Comparison of ENCODE assay signal across 15 cellular contexts in genomic region chr10:1448252-1448901, GRCh38.
DNase-seq lines count a peak whose midpoint lies in the region; ATAC-seq and TF ChIP-seq lines count a peak whose summit lies in the region.
"Had no signal": no experiment of that assay in that cellular context is flagged by ENCODE, and none has a peak within 500 bp of the region (broad histone marks: within the 10 kb centered on the region; RNA-seq: fewer than 3 reads in every experiment).

No MANE protein-coding gene starts in this region.

- H3K27ac Mint-ChIP-seq in GM23338 = no peak overlapping the region
- no peak overlapping the region for H3K27ac Mint-ChIP-seq in activated naive CD4-positive, alpha-beta T cell treated with anti-CD3 and anti-CD28 coated beads for 36 hours
- H3K27ac Mint-ChIP-seq: CD4-positive, alpha-beta T cell had no signal

- no peaks in the 10 kb centered on the region for H3K79me1 ChIP-seq in neuronal stem cell (ENCODE audit: low read depth, low read length)

- CTCF ChIA-PET in activated naive CD4-positive, alpha-beta T cell treated with anti-CD3 and anti-CD28 coated beads for 36 hours (lab: Charles Lee) = no interaction called here

- no peaks in the 10 kb centered on the region for H3K9me3 ChIP-seq in neuronal stem cell (replicated peaks in 1 of 2; ENCODE audit: control insufficient read depth in 2 of 2, insufficient read depth in 1 of 2, low read depth in 1 of 2, low read length in 2 of 2)
- H3K9me3 ChIP-seq: SJCRH30 had no signal

- WGBS in neuronal stem cell (ENCODE audit: extremely low coverage in 2 of 2, insufficient read length in 2 of 2, insufficient replicate concordance in 1 of 2), 2 donors = no CpG with 5 or more reads among the region's 4 CpGs

- peak overlapping the region; percentile 86 for H2BK12ac ChIP-seq in neuronal stem cell (ENCODE audit: low read length)

- no peak overlapping the region for H3K4me3 Mint-ChIP-seq in GM23338
- no peak overlapping the region for H3K4me3 Mint-ChIP-seq in activated naive CD4-positive, alpha-beta T cell treated with anti-CD3 and anti-CD28 coated beads for 36 hours
- H3K4me3 Mint-ChIP-seq: CD4-positive, alpha-beta T cell had no signal

- no peak overlapping the region for H4K8ac ChIP-seq in neuronal stem cell (ENCODE audit: low read depth, low read length)

- H3K27me3 ChIP-seq in GM23338 (ENCODE audit: insufficient read depth) = no peaks in the 10 kb centered on the region
- no peaks in the 10 kb centered on the region for H3K27me3 ChIP-seq in neuronal stem cell (ENCODE audit: control insufficient read depth in 3 of 3, insufficient read depth in 3 of 3, low read depth in 1 of 3, low read length in 3 of 3)
- H3K27me3 ChIP-seq: SJCRH30 had no signal

- H3K9ac ChIP-seq in neuronal stem cell (ENCODE audit: low read depth, low read length, poor library complexity) = no peak overlapping the region

- H3K9me3 Mint-ChIP-seq in GM23338 = no peaks in the 10 kb centered on the region; the same call in 2 of the 3 replicates
- no peaks in the 10 kb centered on the region for H3K9me3 Mint-ChIP-seq in activated naive CD4-positive, alpha-beta T cell treated with anti-CD3 and anti-CD28 coated beads for 36 hours

- peaks cover 19% of the 10 kb centered on the region for H3K4me1 Mint-ChIP-seq in GM23338
- H3K4me1 Mint-ChIP-seq in activated naive CD4-positive, alpha-beta T cell treated with anti-CD3 and anti-CD28 coated beads for 36 hours (ENCODE audit: low read depth) = no peaks in the 10 kb centered on the region

- DNase-seq in GM23338 (ENCODE audit: low spot score) = no peak
- peak; percentile 16 for DNase-seq in epithelial cell of esophagus (ENCODE audit: low read depth)
- DNase-seq in neuronal stem cell (ENCODE audit: low spot score) = no peak
- no peak for DNase-seq in CD1c-positive myeloid dendritic cell (ENCODE audit: extremely low spot score)
- DNase-seq in amniotic stem cell (lab: John Stamatoyannopoulos, UW) = no peak
- no peak for DNase-seq in NOMO-1 (lab: John Stamatoyannopoulos, UW; ENCODE audit: unreplicated experiment in 2 of 2)
- DNase-seq in activated naive CD4-positive, alpha-beta T cell treated with anti-CD3 and anti-CD28 coated beads for 36 hours = no peak
- DNase-seq: AML-193; CD4-positive, alpha-beta T cell; KBM-7; NCI-H1092 treated with DMSO at 0.1 percent for 48 hours; NCI-H1694; NCI-H345; SJCRH30 had no signal

- no peaks in the 10 kb centered on the region for H4K20me1 ChIP-seq in GM23338 (replicated peaks; ENCODE audit: insufficient read depth)

- H3K36me3 ChIP-seq in GM23338 (ENCODE audit: insufficient read depth) (no peaks in the 10 kb centered on the region), neuronal stem cell (replicated peaks in 1 of 2; ENCODE audit: control insufficient read depth in 2 of 2, insufficient read depth in 2 of 2, low read length in 2 of 2) (no peaks in the 10 kb centered on the region)
- H3K36me3 ChIP-seq: SJCRH30 had no signal

- H3K4me1 ChIP-seq in GM23338 (ENCODE audit: insufficient read depth) = peaks cover 7% of the 10 kb centered on the region; the same call in 1 of the 2 replicates
- H3K4me1 ChIP-seq in neuronal stem cell (ENCODE audit: control insufficient read depth in 2 of 2, insufficient read depth in 1 of 2, low read depth in 1 of 2, low read length in 2 of 2) = peaks cover 0 to 7% of the 10 kb centered on the region in 2 donors
- H3K4me1 ChIP-seq: SJCRH30 had no signal

- no peaks in the 10 kb centered on the region for H3F3A ChIP-seq in GM23338 (replicated peaks; ENCODE audit: low read depth)

- no peak overlapping the region for H3K14ac ChIP-seq in neuronal stem cell (ENCODE audit: low read length)

- H3K4me2 ChIP-seq in GM23338 (peak overlapping the region; percentile 49; the same call in 1 of the 2 replicates), neuronal stem cell (ENCODE audit: insufficient read depth, low read length, poor library complexity, severe bottlenecking) (no peak overlapping the region)

- H3K27me3 Mint-ChIP-seq in GM23338 (ENCODE audit: insufficient read depth, low read depth, poor library complexity) = no peaks in the 10 kb centered on the region
- H3K27me3 Mint-ChIP-seq in activated naive CD4-positive, alpha-beta T cell treated with anti-CD3 and anti-CD28 coated beads for 36 hours (ENCODE audit: low read depth) = peaks cover 20% of the 10 kb centered on the region

- no peak overlapping the region for H2BK120ac ChIP-seq in neuronal stem cell (ENCODE audit: low read depth, low read length)

- H3K23ac ChIP-seq in neuronal stem cell (ENCODE audit: low read depth, low read length, poor library complexity) = no peak overlapping the region

- H2BK5ac ChIP-seq in neuronal stem cell (ENCODE audit: low read length) = no peak overlapping the region

- no peak; the same call in 2 of the 3 replicates for ATAC-seq in GM23338

- H2BK15ac ChIP-seq in neuronal stem cell (ENCODE audit: low read length) = no peak overlapping the region

- no peak overlapping the region for H4K91ac ChIP-seq in neuronal stem cell (ENCODE audit: low read depth, low read length, poor library complexity)

- intact Hi-C loops in activated naive CD4-positive, alpha-beta T cell treated with anti-CD3 and anti-CD28 coated beads for 36 hours (cut with micrococcal nuclease) = no loop called here

- H3K27ac ChIP-seq in C4-2B = peak overlapping the region; percentile 83
- no peak overlapping the region for H3K27ac ChIP-seq in GM23338 (ENCODE audit: low read depth)
- H3K27ac ChIP-seq in neuronal stem cell (replicated peaks; ENCODE audit: low read length) = no peak overlapping the region
- H3K27ac ChIP-seq: SJCRH30 had no signal

- TF ChIP-seq CTCF in C4-2B (conservative IDR thresholded peaks at IDR 0.05) (no peak), GM23338 (conservative IDR thresholded peaks at IDR 0.05; ENCODE audit: low read depth in 2 of 2) (no peak), epithelial cell of esophagus (IDR thresholded peaks at IDR 0.05; ENCODE audit: insufficient read depth, low read depth, low read length, missing control alignments) (no peak)

- H3K4ac ChIP-seq in neuronal stem cell (ENCODE audit: low read length) = no peak overlapping the region

- no peak overlapping the region for H2AK5ac ChIP-seq in neuronal stem cell (ENCODE audit: low read depth, low read length)

- H3K9me2 ChIP-seq in GM23338 (ENCODE audit: insufficient read depth) = peaks cover 4% of the 10 kb centered on the region

- H2AFZ ChIP-seq in GM23338 (no peak overlapping the region), neuronal stem cell (ENCODE audit: low read length) (no peak overlapping the region)

- no peak overlapping the region for H3K18ac ChIP-seq in neuronal stem cell (ENCODE audit: low read length)

- H3K4me3 ChIP-seq in GM23338 (no peak overlapping the region), epithelial cell of esophagus (ENCODE audit: low read length) (no peak overlapping the region), neuronal stem cell (ENCODE audit: low read length in 2 of 2) (no peak overlapping the region)
- H3K4me3 ChIP-seq: SJCRH30 had no signal

- H3K79me2 ChIP-seq in GM23338 (replicated peaks; ENCODE audit: insufficient read depth) = no peaks in the 10 kb centered on the region

- no peaks in the 10 kb centered on the region; the same call in 2 of the 3 replicates for H3K36me3 Mint-ChIP-seq in GM23338 (ENCODE audit: low read depth)
- H3K36me3 Mint-ChIP-seq in activated naive CD4-positive, alpha-beta T cell treated with anti-CD3 and anti-CD28 coated beads for 36 hours (ENCODE audit: low read depth) = no peaks in the 10 kb centered on the region

TF ChIP-seq in GM23338, 12 proteins besides CTCF, POLR2A, EP300 and RAD21 (continues in another document):
- TF ChIP-seq JUNB (IDR thresholded peaks at IDR 0.05; ENCODE audit: unreplicated experiment) (no peak), STAT1 (IDR thresholded peaks at IDR 0.05; ENCODE audit: unreplicated experiment) (no peak), NANOG (IDR thresholded peaks at IDR 0.05; ENCODE audit: borderline replicate concordance) (no peak), EZH2 (IDR thresholded peaks at IDR 0.05; ENCODE audit: low read depth, unreplicated experiment) (no peak), REST (IDR thresholded peaks at IDR 0.05; ENCODE audit: unreplicated experiment) (no peak), POLR2AphosphoS5 (IDR thresholded peaks at IDR 0.05; ENCODE audit: low read depth) (no peak), EZH2phosphoT487 (IDR thresholded peaks at IDR 0.05; ENCODE audit: unreplicated experiment) (no peak), CREB1 (CRISPR knock-in tag; IDR thresholded peaks at IDR 0.05; ENCODE audit: low read depth) (no peak)
